In genomic region chr1:40449684-40450490, GRCh38 we compare ENCODE assay signal across 8 cellular contexts. TPM values are rescaled to one million over a fixed set of nuclear protein-coding genes. Genes with fewer than 3 reads are reported as not detected.
DNase-seq lines count a peak whose midpoint lies in the region; ATAC-seq and TF ChIP-seq lines count a peak whose summit lies in the region.

TSS of gene ZFP69B (plus strand) at chr1:40450476. CDS start at chr1:40450962, 486 bp downstream.

- DNase-seq in AG10803 (ENCODE audit: low read depth): peak; percentile 90
- DNase-seq in NCI-H446 (lab: John Stamatoyannopoulos, UW): peak; percentile 79 to 97
- DNase-seq in activated CD4-positive, alpha-beta T cell treated with anti-CD3 and anti-CD28 coated beads for 1 hour: peak; percentile 79
- DNase-seq in chondrocyte (ENCODE audit: low spot score): peak; percentile 96
- peak; percentile 75 for DNase-seq in kidney glomerular epithelial cell (lab: John Stamatoyannopoulos, UW)
- DNase-seq in stimulated activated CD4-positive, alpha-beta T cell treated with anti-CD3 and anti-CD28 coated beads, Interleukin-15, amount 100 ng/mL, for 24 hours: peak; percentile 95

- peaks cover 30% of the 10 kb centered on the region for H3K9me3 Mint-ChIP-seq in chondrocyte (ENCODE audit: low read depth)

- no peaks in the 10 kb centered on the region for H3K27me3 Mint-ChIP-seq in chondrocyte (ENCODE audit: low read depth)

- ATAC-seq in GM19025 (IDR thresholded peaks at IDR 0.05; ENCODE audit: low read depth, unreplicated experiment) (peak; percentile 87), HG03342 (IDR thresholded peaks at IDR 0.05; ENCODE audit: unreplicated experiment) (peak; percentile 82)

- TF ChIP-seq CTCF in AG10803 (conservative IDR thresholded peaks at IDR 0.05; ENCODE audit: low read length) (peak; percentile 2; the same call in 1 of the 2 replicates), chondrocyte (IDR thresholded peaks at IDR 0.05) (peak; percentile 26)

- peak within 1 kb of the TSS; percentile 98 for H3K27ac Mint-ChIP-seq in chondrocyte (ENCODE audit: unreplicated experiment)

- peak within 1 kb of the TSS; percentile 87 for H3K4me3 Mint-ChIP-seq in chondrocyte (ENCODE audit: unreplicated experiment)

- peak within 1 kb of the TSS; percentile 77 for H3K4me3 ChIP-seq in AG10803 (ENCODE audit: low read length)

- peaks cover 31% of the 10 kb centered on the region for H3K36me3 Mint-ChIP-seq in chondrocyte (ENCODE audit: low read depth)

- H3K4me1 Mint-ChIP-seq in chondrocyte (ENCODE audit: low read depth): peaks cover 22% of the 10 kb centered on the region

RNA-seq across cellular contexts. Expression of gene ZFP69B, which starts in this region (rescaled TPM):
- total RNA-seq in chondrocyte: 7.4 to 13.4 TPM (median 11.9 TPM) in 3 replicates

Comparison
In these comparisons a context has a peak if more than half of its experiments do, and no peak if none do; other contexts are left out.
1. Peak in every context shown above with its lines: DNase-seq, ATAC-seq and H3K4me3 ChIP-seq.